In the genomic region with DNA sequence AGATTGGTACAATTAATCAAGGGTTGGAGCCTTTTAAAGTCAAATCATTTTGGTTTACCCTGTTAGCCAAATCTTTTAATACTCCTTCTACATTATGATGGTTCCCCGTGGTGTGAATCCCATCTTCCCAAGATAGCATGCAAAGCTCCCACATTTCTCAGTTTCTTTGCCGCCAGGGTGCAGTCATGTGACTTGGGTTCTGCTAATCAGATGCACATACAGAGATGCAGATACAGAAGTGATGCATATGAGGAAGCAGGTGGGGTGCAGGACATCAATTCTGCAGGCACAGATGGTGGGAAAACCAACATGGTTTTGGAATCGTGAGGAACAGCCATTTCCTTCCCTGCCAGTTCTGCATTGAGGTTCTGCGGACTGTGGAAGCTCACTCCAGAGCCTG, we compare ENCODE assay signal across 26 cellular contexts.
"Had no signal": no experiment of that assay in that cellular context is flagged by ENCODE, and none has a peak within 500 bp of the region (broad histone marks: within the 10 kb centered on the region; RNA-seq: fewer than 3 reads in every experiment).

No MANE protein-coding gene starts in this region.

- DNase-seq: colonic mucosa; cortex of kidney; effector CD8-positive, alpha-beta T cell; effector memory CD8-positive, alpha-beta T cell; endodermal cell; erythroblast; esophagus squamous epithelium; foreskin fibroblast; foreskin melanocyte; gastrocnemius medialis; glutamatergic neuron; head of caudate nucleus; heart right ventricle; hippocampal formation; left cardiac atrium; left lung; left ventricle myocardium superior; lower lobe of right lung; mesendoderm; midbrain; naive thymus-derived CD4-positive, alpha-beta T cell had no signal

- H3K27me3 ChIP-seq: colonic mucosa had no signal

- H3K4me3 ChIP-seq: colonic mucosa, esophagus squamous epithelium, gastrocnemius medialis, heart right ventricle, left lung, lower lobe of right lung had no signal

- H3K4me1 ChIP-seq: colonic mucosa, esophagus squamous epithelium, gastrocnemius medialis, left lung, lower lobe of right lung had no signal

- FAIRE-seq: endometrium, islet of Langerhans, keratinocyte had no signal

- H3K36me3 ChIP-seq: colonic mucosa, esophagus squamous epithelium, gastrocnemius medialis, heart right ventricle, left lung, lower lobe of right lung had no signal

- H3K27ac ChIP-seq: colonic mucosa, epithelial cell of prostate, esophagus squamous epithelium, gastrocnemius medialis, heart right ventricle, left lung, lower lobe of right lung had no signal

- ATAC-seq: effector memory CD8-positive, alpha-beta T cell; esophagus mucosa; gastrocnemius medialis; heart right ventricle; left cardiac atrium; left lung; left ventricle myocardium superior; lower lobe of right lung; naive thymus-derived CD4-positive, alpha-beta T cell had no signal

- H3K9me3 ChIP-seq: colonic mucosa, esophagus squamous epithelium, gastrocnemius medialis, heart right ventricle, left lung, lower lobe of right lung had no signal
